ENCODE assay signal across 21 cellular contexts in the genomic region with DNA sequence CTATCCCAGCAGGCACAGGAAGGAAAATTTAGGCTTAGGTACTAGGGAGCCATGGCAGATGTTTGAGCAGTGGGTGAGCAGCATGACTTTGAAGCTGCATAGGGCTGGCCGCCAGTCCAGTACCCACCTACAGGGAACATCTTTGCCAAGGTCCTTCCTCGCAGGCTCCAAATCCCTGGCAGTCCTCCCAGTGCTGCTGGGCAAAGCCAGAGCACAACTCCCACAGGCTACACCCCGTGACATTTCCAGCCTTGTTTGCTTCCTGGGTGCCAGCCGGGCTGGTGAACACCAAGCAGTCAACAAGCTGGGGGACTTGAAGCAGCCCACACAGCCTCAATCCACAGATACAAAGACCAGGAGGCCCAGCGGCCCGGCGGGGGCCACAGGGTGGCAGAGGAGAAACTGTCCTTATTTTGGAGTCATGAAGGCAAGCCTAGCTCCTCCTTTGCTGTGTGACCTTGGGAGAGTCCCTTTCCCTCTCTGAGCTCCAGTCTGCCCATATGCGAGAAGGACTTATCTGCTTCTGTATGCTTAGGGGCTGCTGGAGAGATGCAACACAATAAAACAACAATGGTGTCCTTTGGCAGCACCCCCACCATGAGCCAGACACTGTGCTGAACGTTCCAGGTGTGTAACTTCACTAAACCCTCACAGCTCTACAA. TPM values are rescaled to one million over a fixed set of nuclear protein-coding genes. Genes with fewer than 3 reads are reported as not detected.
DNase-seq lines count a peak whose midpoint lies in the region; ATAC-seq, FAIRE-seq and TF ChIP-seq lines count a peak whose summit lies in the region.
"Had no signal": no experiment of that assay in that cellular context is flagged by ENCODE, and none has a peak within 500 bp of the region (broad histone marks: within the 10 kb centered on the region; RNA-seq: fewer than 3 reads in every experiment).

No MANE protein-coding gene starts in this region.

- H3K4me3 Mint-ChIP-seq in GM23338, result no peak overlapping the region
- H3K4me3 Mint-ChIP-seq in activated CD4-positive, alpha-beta T cell treated with anti-CD3 and anti-CD28 coated beads for 36 hours, result no peak overlapping the region
- H3K4me3 Mint-ChIP-seq: activated naive CD8-positive, alpha-beta T cell had no signal

- peaks cover 15% of the 10 kb centered on the region for H3K36me3 Mint-ChIP-seq in GM23338 (ENCODE audit: low read depth)
- H3K36me3 Mint-ChIP-seq in activated CD4-positive, alpha-beta T cell treated with anti-CD3 and anti-CD28 coated beads for 36 hours (ENCODE audit: low read depth), result no peaks in the 10 kb centered on the region
- H3K36me3 Mint-ChIP-seq: activated naive CD8-positive, alpha-beta T cell had no signal

- no peak for FAIRE-seq in kidney (lab: Jason Lieb, UNC)
- FAIRE-seq: bronchial epithelial cell, keratinocyte had no signal

- no peak for DNase-seq in GM23338 (ENCODE audit: low spot score)
- peak; percentile 93 to 97 (median 96) for DNase-seq in body of pancreas
- no peak for DNase-seq in kidney
- DNase-seq in prostate gland (ENCODE audit: low spot score), result peak; percentile 60
- no peak for DNase-seq in activated CD4-positive, alpha-beta T cell treated with anti-CD3 and anti-CD28 coated beads for 36 hours
- no peak for DNase-seq in activated CD8-positive, alpha-beta memory T cell treated with anti-CD3 and anti-CD28 coated beads, Interleukin-2, amount 50 U/mL, for 48 hours
- DNase-seq in erythroblast (lab: John Stamatoyannopoulos, UW), result no peak
- DNase-seq: esophagus squamous epithelium; NCI-H187 treated with DMSO at 0.1 percent for 48 hours; NCI-H524; stimulated activated naive CD4-positive, alpha-beta T cell treated with Interleukin-2 at 50 U/mL for 16 hours had no signal

- intact Hi-C loops in body of pancreas (cut with DNase I) (no loop called here), kidney (cut with DNase I) (no loop called here), prostate gland (cut with DNase I) (no loop called here)
- intact Hi-C loops in activated CD4-positive, alpha-beta T cell treated with anti-CD3 and anti-CD28 coated beads for 36 hours (cut with DNase I, micrococcal nuclease), result no loop called here

- TF ChIP-seq CTCF in GM23338 (conservative IDR thresholded peaks at IDR 0.05; ENCODE audit: low read depth in 2 of 2), result no peak
- peak in 3 of 7 experiments; percentile 4 to 22 (median 7) for TF ChIP-seq CTCF in body of pancreas (IDR thresholded peaks at IDR 0.05)
- no peak for TF ChIP-seq CTCF in kidney (IDR thresholded peaks at IDR 0.05; ENCODE audit: borderline replicate concordance, extremely low read depth, insufficient read depth)
- TF ChIP-seq CTCF in prostate gland (IDR thresholded peaks at IDR 0.05), result no peak

- ATAC-seq in GM23338 (no peak), body of pancreas (peak; percentile 65), HG03460 (IDR thresholded peaks at IDR 0.05; ENCODE audit: unreplicated experiment) (no peak)
- no peak for ATAC-seq in activated CD4-positive, alpha-beta T cell treated with anti-CD3 and anti-CD28 coated beads for 36 hours

- peak; percentile 39 to 65 (median 64) for TF ChIP-seq POLR2A in body of pancreas (IDR thresholded peaks at IDR 0.05)
- TF ChIP-seq POLR2A in prostate gland (IDR thresholded peaks at IDR 0.05), result no peak
- no peak for TF ChIP-seq POLR2A in erythroblast (IDR thresholded peaks at IDR 0.05; ENCODE audit: low read length)

- POLR2A ChIA-PET in activated CD4-positive, alpha-beta T cell treated with anti-CD3 and anti-CD28 coated beads for 36 hours (lab: Charles Lee), result no interaction called here

- peaks cover 97% of the 10 kb centered on the region for H3K79me2 ChIP-seq in GM23338 (replicated peaks; ENCODE audit: insufficient read depth)
- H3K79me2 ChIP-seq: parathyroid adenoma had no signal

- H3K4me2 ChIP-seq in GM23338, result no peak overlapping the region

- no peaks in the 10 kb centered on the region for H3K27me3 ChIP-seq in GM23338 (ENCODE audit: insufficient read depth)
- no peaks in the 10 kb centered on the region for H3K27me3 ChIP-seq in body of pancreas
- no peaks in the 10 kb centered on the region for H3K27me3 ChIP-seq in prostate gland (replicated peaks; ENCODE audit: insufficient read depth)
- H3K27me3 ChIP-seq: esophagus squamous epithelium, SJSA1, vagina had no signal

- no peaks in the 10 kb centered on the region for H3K9me3 ChIP-seq in body of pancreas
- no peaks in the 10 kb centered on the region for H3K9me3 ChIP-seq in kidney (ENCODE audit: control insufficient read depth in 1 of 2, low read length in 2 of 2)
- H3K9me3 ChIP-seq in prostate gland, result no peaks in the 10 kb centered on the region
- H3K9me3 ChIP-seq: esophagus squamous epithelium, SJSA1, vagina had no signal

- H3K27ac Mint-ChIP-seq in GM23338, result no peak overlapping the region
- H3K27ac Mint-ChIP-seq in activated CD4-positive, alpha-beta T cell treated with anti-CD3 and anti-CD28 coated beads for 36 hours, result no peak overlapping the region

- no peaks in the 10 kb centered on the region for H3K36me3 ChIP-seq in GM23338 (ENCODE audit: insufficient read depth)
- no peaks in the 10 kb centered on the region for H3K36me3 ChIP-seq in body of pancreas (replicated peaks in 1 of 2; ENCODE audit: insufficient read depth in 1 of 2, low read depth in 2 of 2)
- H3K36me3 ChIP-seq in kidney (ENCODE audit: control insufficient read depth in 1 of 2, insufficient read depth in 2 of 2, low read length in 2 of 2), result no peaks in the 10 kb centered on the region
- H3K36me3 ChIP-seq in prostate gland, result no peaks in the 10 kb centered on the region
- H3K36me3 ChIP-seq: esophagus squamous epithelium, SJSA1, vagina had no signal

- no peak overlapping the region for H2AFZ ChIP-seq in GM23338
- H2AFZ ChIP-seq: parathyroid adenoma had no signal

- CTCF ChIA-PET in activated CD4-positive, alpha-beta T cell treated with anti-CD3 and anti-CD28 coated beads for 36 hours (lab: Charles Lee), result no interaction called here

- H3K9me2 ChIP-seq in GM23338 (ENCODE audit: insufficient read depth), result no peaks in the 10 kb centered on the region

- WGBS in body of pancreas, 2 donors, result 44 to 46% methylated on average over 6 to 9 of the region's 9 CpGs
- WGBS in prostate gland, result 54% methylated on average over 9 of the region's 9 CpGs

- H3K27ac ChIP-seq in GM23338 (ENCODE audit: low read depth) (peak overlapping the region; percentile 75; the same call in 1 of the 2 replicates), body of pancreas (peak overlapping the region; percentile 76 to 86 (median 85)), kidney (ENCODE audit: low read depth in 2 of 2, low read length in 2 of 2) (peak overlapping the region; percentile 7 to 41), prostate gland (no peak overlapping the region)
- H3K27ac ChIP-seq: esophagus squamous epithelium, parathyroid adenoma, SJSA1, vagina had no signal

- peaks cover 12% of the 10 kb centered on the region for H4K20me1 ChIP-seq in GM23338 (replicated peaks; ENCODE audit: insufficient read depth)

- H3K4me3 ChIP-seq in GM23338, result no peak overlapping the region
- H3K4me3 ChIP-seq in body of pancreas, result no peak overlapping the region
- H3K4me3 ChIP-seq in kidney (ENCODE audit: low read length in 2 of 2), result no peak overlapping the region
- no peak overlapping the region for H3K4me3 ChIP-seq in prostate gland
- H3K4me3 ChIP-seq: esophagus squamous epithelium, SJSA1, vagina had no signal

- H3K4me1 Mint-ChIP-seq in GM23338, result peaks cover 73% of the 10 kb centered on the region
- peaks cover 2% of the 10 kb centered on the region for H3K4me1 Mint-ChIP-seq in activated CD4-positive, alpha-beta T cell treated with anti-CD3 and anti-CD28 coated beads for 36 hours

- no peaks in the 10 kb centered on the region for H3K9me3 Mint-ChIP-seq in GM23338
- H3K9me3 Mint-ChIP-seq in activated CD4-positive, alpha-beta T cell treated with anti-CD3 and anti-CD28 coated beads for 36 hours (ENCODE audit: low read depth), result no peaks in the 10 kb centered on the region

- H3K27me3 Mint-ChIP-seq in GM23338 (ENCODE audit: insufficient read depth, low read depth, poor library complexity), result peaks cover 14% of the 10 kb centered on the region
- no peaks in the 10 kb centered on the region for H3K27me3 Mint-ChIP-seq in activated CD4-positive, alpha-beta T cell treated with anti-CD3 and anti-CD28 coated beads for 36 hours
- H3K27me3 Mint-ChIP-seq: activated naive CD8-positive, alpha-beta T cell had no signal

- peaks cover 28% of the 10 kb centered on the region for H3F3A ChIP-seq in GM23338 (replicated peaks; ENCODE audit: low read depth)

- no peak overlapping the region for H3K9ac ChIP-seq in kidney (ENCODE audit: low read length in 2 of 2)
- H3K9ac ChIP-seq: parathyroid adenoma had no signal

- H3K4me1 ChIP-seq in GM23338 (ENCODE audit: insufficient read depth) (peaks cover 70% of the 10 kb centered on the region), body of pancreas (peaks cover 42% of the 10 kb centered on the region), kidney (ENCODE audit: control insufficient read depth in 1 of 2, insufficient read depth in 1 of 2, low read depth in 1 of 2, low read length in 2 of 2) (peaks cover 8 to 19% of the 10 kb centered on the region in 2 donors), prostate gland (replicated peaks) (no peaks in the 10 kb centered on the region)
- H3K4me1 ChIP-seq: parathyroid adenoma, SJSA1 had no signal

RNA-seq across cellular contexts. Expression of a gene that starts 28.0 kb away (rescaled TPM):
- 106 and 127 TPM in 2 replicates for total RNA-seq in GM23338 (2014; rRNA removed; shearing (Covaris generic))
- polyA plus RNA-seq in GM23338 (2016; fragmentation: Nextera tagmentation; extraction: Ambion mirVana) (37.9 and 43.1 TPM in 2 replicates), kidney (ENCODE audit: insufficient read depth, low read depth, low replicate concordance) (48.7 TPM)
- total RNA-seq in body of pancreas (100 to 1,000 TPM; 547 to 586 TPM), kidney (40.3 TPM), prostate gland (100 to 1,000 TPM in 1 of 2 donors, 10 to 100 TPM in 1; 49.4 to 200 TPM)
- 10 to 100 TPM; 17.4 to 18.3 TPM for total RNA-seq in activated CD4-positive, alpha-beta T cell treated with anti-CD3 and anti-CD28 coated beads for 36 hours

RNA-seq across cellular contexts. Expression of a gene that starts 49.6 kb away (rescaled TPM):
- total RNA-seq in GM23338 (2014; rRNA removed; shearing (Covaris generic)), result 25.6 and 26.2 TPM in 2 replicates
- polyA plus RNA-seq in GM23338 (2016; fragmentation: Nextera tagmentation; extraction: Ambion mirVana) (17.1 and 20.4 TPM in 2 replicates), kidney (ENCODE audit: insufficient read depth, low read depth, low replicate concordance) (26.7 TPM)
- total RNA-seq in body of pancreas (10 to 100 TPM; 26.2 to 32.3 TPM), kidney (34.2 TPM), prostate gland (10 to 100 TPM; 21.9 to 33.2 TPM)
- total RNA-seq in activated CD4-positive, alpha-beta T cell treated with anti-CD3 and anti-CD28 coated beads for 36 hours, result 10 to 100 TPM; 36.5 to 41.7 TPM

RNA-seq across cellular contexts. Expression of a gene that starts 55.9 kb away (rescaled TPM):
- 1.6 and 2.4 TPM in 2 replicates for total RNA-seq in GM23338 (2014; rRNA removed; shearing (Covaris generic))
- 3.0 and 3.7 TPM in 2 replicates for polyA plus RNA-seq in GM23338 (2016; fragmentation: Nextera tagmentation; extraction: Ambion mirVana)
- under 1 TPM in 1 of 2 donors, not detected in 1; 0.52 TPM for total RNA-seq in body of pancreas
- 1.7 TPM for total RNA-seq in kidney
- 0.54 TPM for polyA plus RNA-seq in kidney (ENCODE audit: insufficient read depth, low read depth, low replicate concordance)
- under 1 TPM in 1 of 2 donors, not detected in 1; 0.36 TPM for total RNA-seq in prostate gland
- total RNA-seq in activated CD4-positive, alpha-beta T cell treated with anti-CD3 and anti-CD28 coated beads for 36 hours, result not detected
- total RNA-seq: bronchial epithelial cell, HT1080, SJSA1, vagina had no signal
- polyA plus RNA-seq: AG04450, keratinocyte had no signal

RNA-seq across cellular contexts. Expression of a gene that starts 59.9 kb away (rescaled TPM):
- total RNA-seq in GM23338 (2014; rRNA removed; shearing (Covaris generic)), result 1.7 TPM in 1 of 2 replicates, not detected in the other
- polyA plus RNA-seq in GM23338 (2016; fragmentation: Nextera tagmentation; extraction: Ambion mirVana) (1.2 and 1.5 TPM in 2 replicates), kidney (ENCODE audit: insufficient read depth, low read depth, low replicate concordance) (not detected)
- total RNA-seq in body of pancreas (not detected), kidney (0.41 TPM), prostate gland (1 to 10 TPM in 1 of 2 donors, not detected in 1; 3.3 TPM)
- total RNA-seq in activated CD4-positive, alpha-beta T cell treated with anti-CD3 and anti-CD28 coated beads for 36 hours, result not detected
- total RNA-seq: bronchial epithelial cell, esophagus squamous epithelium, HT1080, OCI-LY7, SJSA1, vagina had no signal
- polyA plus RNA-seq: AG04450, keratinocyte had no signal

Comparison
In these comparisons a context has a peak if more than half of its experiments do, and no peak if none do; other contexts are left out.
1. DNase-seq: peak in body of pancreas (4 of 4) and prostate gland (single experiment); none in GM23338 (single experiment), kidney (single experiment), activated CD4-positive, alpha-beta T cell treated with anti-CD3 and anti-CD28 coated beads for 36 hours (single experiment), activated CD8-positive, alpha-beta memory T cell treated with anti-CD3 and anti-CD28 coated beads, Interleukin-2, amount 50 U/mL, for 48 hours (single experiment) and erythroblast (0 of 2).
2. H3K27ac ChIP-seq: peak in GM23338 (single experiment), body of pancreas (4 of 4) and kidney (2 of 2); none in prostate gland (0 of 2).
3. POLR2A ChIP-seq: peak in body of pancreas (3 of 3); none in prostate gland (single experiment) and erythroblast (single experiment).